In the genomic region with DNA sequence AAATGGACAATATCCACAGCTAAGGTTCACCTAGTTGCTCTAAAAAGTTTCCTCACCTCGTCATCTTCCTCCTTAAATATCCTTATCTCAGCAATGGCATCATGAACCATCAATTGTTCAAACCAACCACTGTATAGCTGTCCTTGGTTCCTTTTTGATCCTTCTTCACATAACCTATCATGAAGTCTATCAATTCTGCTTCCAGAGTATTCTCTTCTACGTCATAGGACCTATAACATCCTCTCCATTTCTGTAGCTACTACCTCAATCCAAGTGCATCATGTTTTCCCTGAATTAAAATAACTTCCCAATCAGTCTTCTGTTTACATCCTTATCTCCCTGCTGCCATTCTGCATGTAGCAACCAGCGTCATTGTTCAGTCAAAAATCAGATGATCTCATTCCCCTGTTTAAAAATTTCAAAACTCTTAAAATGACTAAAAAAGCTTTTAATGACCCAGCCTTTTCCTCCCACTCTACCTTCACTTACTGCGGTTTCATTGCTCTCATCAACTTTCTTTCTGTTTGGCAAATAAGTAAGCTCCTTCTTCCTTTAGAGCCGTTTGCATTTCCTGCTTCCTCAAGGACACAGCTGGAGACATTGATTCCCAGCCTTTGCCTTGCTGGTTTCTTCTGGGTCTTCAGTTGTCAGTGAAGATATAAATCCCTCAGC, we compare ENCODE assay signal across 14 cellular contexts.
DNase-seq lines count a peak whose midpoint lies in the region; ATAC-seq and TF ChIP-seq lines count a peak whose summit lies in the region.
"Had no signal": no experiment of that assay in that cellular context is flagged by ENCODE, and none has a peak within 500 bp of the region (broad histone marks: within the 10 kb centered on the region; RNA-seq: fewer than 3 reads in every experiment).

No MANE protein-coding gene starts in this region.

- H3K27ac ChIP-seq in hepatocyte (no peak overlapping the region), Karpas-422 (ENCODE audit: low read length) (no peak overlapping the region)

- H3K4me2 ChIP-seq in hepatocyte (peak overlapping the region; percentile 16), Karpas-422 (ENCODE audit: low read depth, low read length, poor library complexity, severe bottlenecking) (no peak overlapping the region)

- peaks cover 3% of the 10 kb centered on the region for H3K27me3 ChIP-seq in hepatocyte
- H3K27me3 ChIP-seq in Karpas-422 (ENCODE audit: low read length), result no peaks in the 10 kb centered on the region

- DNase-seq in GM12865 (ENCODE audit: low read depth) (peak; percentile 5), H4 (ENCODE audit: low spot score) (peak; percentile 35), HT1080 (ENCODE audit: low read depth) (peak; percentile 55), hepatocyte (ENCODE audit: low spot score) (no peak), Karpas-422 (no peak), mucosa of descending colon (no peak)
- DNase-seq in activated CD8-positive, alpha-beta memory T cell treated with anti-CD3 and anti-CD28 coated beads for 24 hours, result no peak
- DNase-seq: ACHN; activated naive CD8-positive, alpha-beta T cell treated with anti-CD3 and anti-CD28 coated beads, Interleukin-2, amount 10 ng/mL, durations not matched to agents 7 days and 5 days; COR-L47; H7; hippocampal formation; stimulated activated CD4-positive, alpha-beta T cell treated with anti-CD3 and anti-CD28 coated beads, Interleukin-2, amount 100 ng/mL, for 24 hours had no signal

- no peaks in the 10 kb centered on the region for H3K9me3 ChIP-seq in hepatocyte (ENCODE audit: low read depth)
- no peaks in the 10 kb centered on the region for H3K9me3 ChIP-seq in Karpas-422 (ENCODE audit: low read length)
- H3K9me3 ChIP-seq in mucosa of descending colon, result no peaks in the 10 kb centered on the region

- H3K9ac ChIP-seq in Karpas-422 (ENCODE audit: low read length), result no peak overlapping the region

- no peak for TF ChIP-seq CTCF in GM12865 (IDR thresholded peaks at IDR 0.05; ENCODE audit: insufficient read depth, low read depth, low read length, missing control alignments)
- TF ChIP-seq CTCF in hepatocyte (IDR thresholded peaks at IDR 0.05; ENCODE audit: poor library complexity), result no peak
- no peak for TF ChIP-seq CTCF in mucosa of descending colon (IDR thresholded peaks at IDR 0.05)

- intact Hi-C loops in mucosa of descending colon (cut with DNase I, micrococcal nuclease), result no loop called here

- no peaks in the 10 kb centered on the region for H3K4me1 ChIP-seq in hepatocyte (ENCODE audit: insufficient read depth)
- no peaks in the 10 kb centered on the region for H3K4me1 ChIP-seq in Karpas-422 (ENCODE audit: low read length)
- no peaks in the 10 kb centered on the region for H3K4me1 ChIP-seq in mucosa of descending colon (ENCODE audit: low read depth)

- H3K79me2 ChIP-seq in hepatocyte (no peaks in the 10 kb centered on the region), Karpas-422 (ENCODE audit: low read length) (no peaks in the 10 kb centered on the region)

- H3K4me3 ChIP-seq in GM12865 (ENCODE audit: low read depth, low read length), result no peak overlapping the region
- H3K4me3 ChIP-seq in hepatocyte, result no peak overlapping the region
- H3K4me3 ChIP-seq in Karpas-422 (ENCODE audit: low read length), result no peak overlapping the region
- H3K4me3 ChIP-seq in mucosa of descending colon, result no peak overlapping the region

- no peak for ATAC-seq in GM21825 (IDR thresholded peaks at IDR 0.05; ENCODE audit: unreplicated experiment)
- no peak for ATAC-seq in mucosa of descending colon

- H2AFZ ChIP-seq in hepatocyte (no peak overlapping the region), Karpas-422 (ENCODE audit: low read length) (no peak overlapping the region)

- 45% methylated on average over 5 of the region's 5 CpGs for WGBS in hepatocyte (ENCODE audit: low lambda C conversion rate, missing lambda C conversion rate)

- H3K36me3 ChIP-seq in hepatocyte (replicated peaks; ENCODE audit: insufficient read depth, low read depth), result no peaks in the 10 kb centered on the region
- no peaks in the 10 kb centered on the region for H3K36me3 ChIP-seq in Karpas-422 (ENCODE audit: insufficient read depth, low read length)
- H3K36me3 ChIP-seq in mucosa of descending colon (ENCODE audit: low read depth), result no peaks in the 10 kb centered on the region

- H4K20me1 ChIP-seq in hepatocyte (ENCODE audit: insufficient read depth, poor library complexity, severe bottlenecking) (no peaks in the 10 kb centered on the region), Karpas-422 (ENCODE audit: insufficient read depth, low read depth, low read length) (no peaks in the 10 kb centered on the region)

- H3K9me2 ChIP-seq in hepatocyte (replicated peaks; ENCODE audit: insufficient read depth) (no peaks in the 10 kb centered on the region), Karpas-422 (replicated peaks; ENCODE audit: insufficient read depth, low read length) (no peaks in the 10 kb centered on the region)

Comparison
In these comparisons a context has a peak if more than half of its experiments do, and no peak if none do; other contexts are left out.
1. DNase-seq: peak in GM12865 (single experiment), H4 (single experiment) and HT1080 (single experiment); none in hepatocyte (single experiment), activated CD8-positive, alpha-beta memory T cell treated with anti-CD3 and anti-CD28 coated beads for 24 hours (single experiment), Karpas-422 (single experiment) and mucosa of descending colon (0 of 3).